28 cellular contexts compared by ENCODE assay signal in the genomic region with DNA sequence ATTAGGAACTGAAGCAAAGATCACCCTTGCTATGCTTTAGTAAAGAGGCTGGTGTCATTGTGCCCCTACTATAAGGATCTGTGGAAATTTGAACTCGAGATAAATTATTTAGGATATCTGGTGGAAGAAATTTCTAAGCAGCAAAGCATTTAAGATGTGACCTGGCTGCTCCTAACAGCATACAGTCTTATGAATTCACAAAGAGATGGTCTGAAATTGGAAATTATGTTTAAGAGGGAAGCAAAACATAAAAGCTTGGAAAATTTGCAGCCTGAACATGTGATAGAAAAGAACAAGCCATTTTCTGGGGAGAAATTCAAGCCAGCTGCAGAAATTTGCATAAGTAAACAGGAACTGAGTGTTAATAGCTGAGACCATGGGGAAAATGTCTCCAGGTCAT.
"Had no signal": no experiment of that assay in that cellular context is flagged by ENCODE, and none has a peak within 500 bp of the region (broad histone marks: within the 10 kb centered on the region; RNA-seq: fewer than 3 reads in every experiment).

No MANE protein-coding gene starts in this region.

- H3K27me3 Mint-ChIP-seq: dendritic cell treated with granulocyte-macrophage colony-stimulating factor and Interleukin-4, amounts not matched to agents 40 ng/mL and 50 ng/mL, for 4 days; effector memory CD8-positive, alpha-beta T cell had no signal

- ATAC-seq: effector memory CD8-positive, alpha-beta T cell; esophagus mucosa; foreskin keratinocyte; gastrocnemius medialis; gastroesophageal sphincter; heart left ventricle; heart right ventricle had no signal

- DNase-seq: colonic mucosa; cortex of kidney; dermis blood vessel endothelial cell; dorsolateral prefrontal cortex; effector CD4-positive, alpha-beta T cell; effector CD8-positive, alpha-beta T cell; effector memory CD4-positive, alpha-beta T cell; effector memory CD8-positive, alpha-beta T cell; erythroblast; esophagus squamous epithelium; foreskin fibroblast; foreskin keratinocyte; foreskin melanocyte; gastrocnemius medialis; glutamatergic neuron; head of caudate nucleus; heart right ventricle had no signal

- H3K9me3 ChIP-seq: colonic mucosa, gastrocnemius medialis had no signal

- FAIRE-seq: colon, endometrium, endothelial cell of umbilical vein, frontal cortex had no signal

- H3K4me3 ChIP-seq: colonic mucosa, coronary artery, dorsolateral prefrontal cortex, esophagus muscularis mucosa, esophagus squamous epithelium, gastrocnemius medialis, gastroesophageal sphincter, heart left ventricle, heart right ventricle had no signal

- H3K36me3 ChIP-seq: colonic mucosa, esophagus muscularis mucosa, esophagus squamous epithelium, gastrocnemius medialis, gastroesophageal sphincter, heart left ventricle, heart right ventricle had no signal

- H3K4me3 Mint-ChIP-seq: dendritic cell treated with granulocyte-macrophage colony-stimulating factor and Interleukin-4, amounts not matched to agents 40 ng/mL and 50 ng/mL, for 4 days; effector memory CD8-positive, alpha-beta T cell had no signal

- H3K27ac ChIP-seq: colonic mucosa, coronary artery, dorsolateral prefrontal cortex, epithelial cell of prostate, esophagus muscularis mucosa, esophagus squamous epithelium, foreskin keratinocyte, gastrocnemius medialis, gastroesophageal sphincter, heart left ventricle, heart right ventricle had no signal

- H3K27me3 ChIP-seq: colonic mucosa, dorsolateral prefrontal cortex, esophagus muscularis mucosa, esophagus squamous epithelium, foreskin keratinocyte, gastrocnemius medialis, gastroesophageal sphincter, heart left ventricle, heart right ventricle had no signal

- H3K27ac Mint-ChIP-seq: dendritic cell treated with granulocyte-macrophage colony-stimulating factor and Interleukin-4, amounts not matched to agents 40 ng/mL and 50 ng/mL, for 4 days; effector memory CD8-positive, alpha-beta T cell had no signal

- H3K4me1 ChIP-seq: colonic mucosa, esophagus muscularis mucosa, esophagus squamous epithelium, gastrocnemius medialis, gastroesophageal sphincter, heart left ventricle, heart right ventricle had no signal
